ENCODE assay signal across 25 cellular contexts in genomic region chr12:39623919-39624318, GRCh38. TPM values are rescaled to one million over a fixed set of nuclear protein-coding genes. Genes with fewer than 3 reads are reported as not detected.
DNase-seq lines count a peak whose midpoint lies in the region; ATAC-seq and TF ChIP-seq lines count a peak whose summit lies in the region.
"Had no signal": no experiment of that assay in that cellular context is flagged by ENCODE, and none has a peak within 500 bp of the region (broad histone marks: within the 10 kb centered on the region; RNA-seq: fewer than 3 reads in every experiment).

No MANE protein-coding gene starts in this region.

- POLR2A ChIA-PET in activated CD4-positive, alpha-beta T cell treated with anti-CD3 and anti-CD28 coated beads for 36 hours (lab: Charles Lee), result no interaction called here

- intact Hi-C loops in activated CD4-positive, alpha-beta T cell treated with anti-CD3 and anti-CD28 coated beads, Interleukin-2, amount 10 ng/mL, durations not matched to agents 24 days and 14 days (cut with micrococcal nuclease), result loop anchor here (5.0 to 10.0 kb wide), 2 partner anchors 521 to 717 kb away; partner anchors contain the start of gene CPNE8
- intact Hi-C loops in activated CD4-positive, alpha-beta T cell treated with anti-CD3 and anti-CD28 coated beads for 36 hours (cut with DNase I, micrococcal nuclease), result loop anchor here (5.0 to 10.0 kb wide), 2 partner anchors 483 to 719 kb away; partner anchors contain the start of genes CPNE8 (in 1 of the 2) and SLC2A13 (in 1 of the 2)
- intact Hi-C loops in prostate gland (cut with DNase I), result no loop called here

- H3K27me3 Mint-ChIP-seq in activated CD4-positive, alpha-beta T cell treated with anti-CD3 and anti-CD28 coated beads, Interleukin-2, amount 10 ng/mL, durations not matched to agents 24 days and 14 days, result no peaks in the 10 kb centered on the region
- no peaks in the 10 kb centered on the region for H3K27me3 Mint-ChIP-seq in activated CD4-positive, alpha-beta T cell treated with anti-CD3 and anti-CD28 coated beads for 36 hours
- H3K27me3 Mint-ChIP-seq in activated naive CD8-positive, alpha-beta T cell, result no peaks in the 10 kb centered on the region
- H3K27me3 Mint-ChIP-seq: central memory CD8-positive, alpha-beta T cell; naive B cell had no signal

- H3K4me1 Mint-ChIP-seq in activated CD4-positive, alpha-beta T cell treated with anti-CD3 and anti-CD28 coated beads, Interleukin-2, amount 10 ng/mL, durations not matched to agents 24 days and 14 days, result peaks cover 47% of the 10 kb centered on the region
- H3K4me1 Mint-ChIP-seq in activated CD4-positive, alpha-beta T cell treated with anti-CD3 and anti-CD28 coated beads for 36 hours, result peaks cover 62% of the 10 kb centered on the region
- H3K4me1 Mint-ChIP-seq in activated naive CD8-positive, alpha-beta T cell (ENCODE audit: low read depth), result peaks cover 66% of the 10 kb centered on the region

- no peak overlapping the region for H3K4me3 Mint-ChIP-seq in activated CD4-positive, alpha-beta T cell treated with anti-CD3 and anti-CD28 coated beads, Interleukin-2, amount 10 ng/mL, durations not matched to agents 24 days and 14 days
- no peak overlapping the region for H3K4me3 Mint-ChIP-seq in activated CD4-positive, alpha-beta T cell treated with anti-CD3 and anti-CD28 coated beads for 36 hours
- no peak overlapping the region for H3K4me3 Mint-ChIP-seq in activated naive CD8-positive, alpha-beta T cell
- H3K4me3 Mint-ChIP-seq: central memory CD8-positive, alpha-beta T cell; naive B cell had no signal

- peaks cover 3% of the 10 kb centered on the region for H3K9me3 Mint-ChIP-seq in activated CD4-positive, alpha-beta T cell treated with anti-CD3 and anti-CD28 coated beads, Interleukin-2, amount 10 ng/mL, durations not matched to agents 24 days and 14 days
- H3K9me3 Mint-ChIP-seq in activated CD4-positive, alpha-beta T cell treated with anti-CD3 and anti-CD28 coated beads for 36 hours (ENCODE audit: low read depth), result no peaks in the 10 kb centered on the region
- no peaks in the 10 kb centered on the region for H3K9me3 Mint-ChIP-seq in activated naive CD8-positive, alpha-beta T cell (ENCODE audit: low read depth)
- H3K9me3 Mint-ChIP-seq: central memory CD8-positive, alpha-beta T cell; naive B cell had no signal

- TF ChIP-seq CTCF in GM13976 (IDR thresholded peaks at IDR 0.05; ENCODE audit: borderline replicate concordance, control extremely low read depth, extremely low read depth, insufficient read depth, missing control alignments) (no peak), prostate gland (IDR thresholded peaks at IDR 0.05) (no peak)

- peak overlapping the region; percentile 25 for H3K27ac Mint-ChIP-seq in activated CD4-positive, alpha-beta T cell treated with anti-CD3 and anti-CD28 coated beads, Interleukin-2, amount 10 ng/mL, durations not matched to agents 24 days and 14 days
- H3K27ac Mint-ChIP-seq in activated CD4-positive, alpha-beta T cell treated with anti-CD3 and anti-CD28 coated beads for 36 hours, result no peak overlapping the region
- peak overlapping the region; percentile 71 for H3K27ac Mint-ChIP-seq in activated naive CD8-positive, alpha-beta T cell
- H3K27ac Mint-ChIP-seq: naive B cell had no signal

- peaks cover 2% of the 10 kb centered on the region for H3K4me1 ChIP-seq in prostate gland (replicated peaks)

- CTCF ChIA-PET in activated CD4-positive, alpha-beta T cell treated with anti-CD3 and anti-CD28 coated beads for 36 hours (lab: Charles Lee), result no interaction called here

- no peaks in the 10 kb centered on the region for H3K27me3 ChIP-seq in prostate gland (replicated peaks; ENCODE audit: insufficient read depth)
- H3K27me3 ChIP-seq: left lung, stomach, tibial nerve had no signal

- in situ Hi-C loops in GM13976 (cut with MboI; ENCODE audit: low sequenced_read_pairs, unreplicated experiment), result loop anchor here (25.0 kb wide), 3 partner anchors 112 to 312 kb away; partner anchors contain the start of gene KIF21A

- DNase-seq in activated CD4-positive, alpha-beta T cell treated with anti-CD3 and anti-CD28 coated beads, Interleukin-2, amount 10 ng/mL, durations not matched to agents 24 days and 14 days, result no peak
- no peak for DNase-seq in activated CD4-positive, alpha-beta T cell treated with anti-CD3 and anti-CD28 coated beads for 36 hours
- DNase-seq in GM13976 (ENCODE audit: low spot score) (peak; percentile 43), iris pigment epithelial cell (ENCODE audit: low read depth) (peak; percentile 55), prostate gland (ENCODE audit: low spot score) (no peak), NCI-H1417 (lab: John Stamatoyannopoulos, UW) (no peak)
- DNase-seq: activated CD4-positive, alpha-beta T cell treated with anti-CD3 and anti-CD28 coated beads for 4 hours; dermis blood vessel endothelial cell; naive B cell; NCI-H1436; NCI-H345; NCI-H774; nucleus accumbens; RPMI8226; stomach; T-helper 2 cell had no signal

- peaks cover 10% of the 10 kb centered on the region for H3K36me3 Mint-ChIP-seq in activated CD4-positive, alpha-beta T cell treated with anti-CD3 and anti-CD28 coated beads, Interleukin-2, amount 10 ng/mL, durations not matched to agents 24 days and 14 days (ENCODE audit: low read depth)
- no peaks in the 10 kb centered on the region for H3K36me3 Mint-ChIP-seq in activated CD4-positive, alpha-beta T cell treated with anti-CD3 and anti-CD28 coated beads for 36 hours (ENCODE audit: low read depth)
- H3K36me3 Mint-ChIP-seq in activated naive CD8-positive, alpha-beta T cell, result no peaks in the 10 kb centered on the region
- H3K36me3 Mint-ChIP-seq: naive B cell had no signal

- ATAC-seq in activated CD4-positive, alpha-beta T cell treated with anti-CD3 and anti-CD28 coated beads for 36 hours, result no peak
- ATAC-seq in HG03354 (IDR thresholded peaks at IDR 0.05; ENCODE audit: poor library complexity, severe bottlenecking, unreplicated experiment), result no peak
- ATAC-seq: left lung had no signal

- no peaks in the 10 kb centered on the region for H3K9me3 ChIP-seq in prostate gland
- H3K9me3 ChIP-seq: left lung, stomach, tibial nerve had no signal

- no peaks in the 10 kb centered on the region for H3K36me3 ChIP-seq in prostate gland
- H3K36me3 ChIP-seq: left lung, stomach, tibial nerve had no signal

- no peak for TF ChIP-seq POLR2A in prostate gland (IDR thresholded peaks at IDR 0.05)

- no peak overlapping the region for H3K4me3 ChIP-seq in prostate gland
- H3K4me3 ChIP-seq: left lung, stomach, tibial nerve had no signal

- WGBS in prostate gland, result 79% methylated on average over 1 of the region's 1 CpG

- H3K27ac ChIP-seq in prostate gland, result no peak overlapping the region
- H3K27ac ChIP-seq: left lung, stomach, tibial nerve had no signal

RNA-seq across cellular contexts. Expression of gene ABCD2, which starts 4.3 kb away (rescaled TPM):
- total RNA-seq in activated CD4-positive, alpha-beta T cell treated with anti-CD3 and anti-CD28 coated beads, Interleukin-2, amount 10 ng/mL, durations not matched to agents 24 days and 14 days, result 7.0 and 7.4 TPM in 2 replicates
- total RNA-seq in activated CD4-positive, alpha-beta T cell treated with anti-CD3 and anti-CD28 coated beads for 36 hours, result 1 to 10 TPM; 2.1 to 2.3 TPM
- under 1 TPM in 1 of 2 donors, not detected in 1; 0.40 TPM for total RNA-seq in prostate gland
- total RNA-seq: A172, dermis blood vessel endothelial cell, H1, M059J, pulmonary artery endothelial cell had no signal

Comparison
In these comparisons a context has a peak if more than half of its experiments do, and no peak if none do; other contexts are left out.
1. DNase-seq: peak in GM13976 (single experiment) and iris pigment epithelial cell (single experiment); none in activated CD4-positive, alpha-beta T cell treated with anti-CD3 and anti-CD28 coated beads, Interleukin-2, amount 10 ng/mL, durations not matched to agents 24 days and 14 days (single experiment), activated CD4-positive, alpha-beta T cell treated with anti-CD3 and anti-CD28 coated beads for 36 hours (single experiment), prostate gland (single experiment) and NCI-H1417 (0 of 3).